In genomic region chr20:5127204-5127858, GRCh38 we compare ENCODE assay signal across 1 cellular context.
TF ChIP-seq lines count a peak whose summit lies in the region.

No MANE protein-coding gene starts in this region.

TF ChIP-seq in HepG2, 621 proteins besides CTCF, POLR2A, EP300 and RAD21 (continued from another document and continues in another):
- TF ChIP-seq RNF2 (conservative IDR thresholded peaks at IDR 0.05; ENCODE audit: low read depth) (no peak; the same call in 1 of the 2 replicates), LBX2 (CRISPR knock-in tag; IDR thresholded peaks at IDR 0.05; ENCODE audit: borderline replicate concordance) (peak; percentile 7; the same call in 1 of the 2 replicates), ELF1 (CRISPR knock-in tag; IDR thresholded peaks at IDR 0.05) (no peak), HOXA7 (CRISPR knock-in tag; IDR thresholded peaks at IDR 0.05) (no peak), ATAD3A (CRISPR knock-in tag; IDR thresholded peaks at IDR 0.05) (no peak), ZNF878 (CRISPR knock-in tag; IDR thresholded peaks at IDR 0.05) (no peak), PITX1 (CRISPR knock-in tag; IDR thresholded peaks at IDR 0.05) (no peak), RARG (CRISPR knock-in tag; IDR thresholded peaks at IDR 0.05; ENCODE audit: low read depth) (no peak), GATA4 (IDR thresholded peaks at IDR 0.05; ENCODE audit: borderline replicate concordance, low read depth) (no peak), ZNF251 (CRISPR knock-in tag; IDR thresholded peaks at IDR 0.05) (no peak), HOXA5 (CRISPR knock-in tag; IDR thresholded peaks at IDR 0.05) (no peak), SP5 (CRISPR knock-in tag; IDR thresholded peaks at IDR 0.05; ENCODE audit: borderline replicate concordance, low read depth) (no peak), FOSL2 (CRISPR knock-in tag; IDR thresholded peaks at IDR 0.05) (no peak), TBX3 (IDR thresholded peaks at IDR 0.05; ENCODE audit: borderline replicate concordance) (no peak), PRPF4 (IDR thresholded peaks at IDR 0.05; ENCODE audit: low read depth, low read length, poor library complexity, severe bottlenecking) (no peak), ZNF546 (CRISPR knock-in tag; conservative IDR thresholded peaks at IDR 0.05) (peak; percentile 93), ARNT2 (CRISPR knock-in tag; IDR thresholded peaks at IDR 0.05; ENCODE audit: low read depth) (no peak), ZNF577 (CRISPR knock-in tag; IDR thresholded peaks at IDR 0.05; ENCODE audit: borderline replicate concordance, low read depth) (no peak; the same call in 1 of the 2 replicates), ETV6 (CRISPR knock-in tag; conservative IDR thresholded peaks at IDR 0.05) (no peak), MIER3 (CRISPR knock-in tag; IDR thresholded peaks at IDR 0.05; ENCODE audit: borderline replicate concordance) (no peak), JDP2 (CRISPR knock-in tag; IDR thresholded peaks at IDR 0.05; ENCODE audit: borderline replicate concordance) (no peak), BHLHE40 (IDR thresholded peaks at IDR 0.05; ENCODE audit: low read length) (peak; percentile 3; the same call in 1 of the 2 replicates), ZFP91 (CRISPR knock-in tag; IDR thresholded peaks at IDR 0.05; ENCODE audit: borderline replicate concordance) (peak; percentile 55; the same call in 1 of the 2 replicates), ZNF724P (CRISPR knock-in tag; IDR thresholded peaks at IDR 0.05; ENCODE audit: borderline replicate concordance) (no peak), ZGPAT (CRISPR knock-in tag; IDR thresholded peaks at IDR 0.05) (no peak), RERE (CRISPR knock-in tag; IDR thresholded peaks at IDR 0.05; ENCODE audit: low read depth) (no peak), ZNF230 (CRISPR knock-in tag; IDR thresholded peaks at IDR 0.05) (no peak), RCOR2 (CRISPR knock-in tag; IDR thresholded peaks at IDR 0.05) (no peak), ZMAT5 (CRISPR knock-in tag; IDR thresholded peaks at IDR 0.05; ENCODE audit: borderline replicate concordance, low read depth) (no peak), ZKSCAN8 (CRISPR knock-in tag; IDR thresholded peaks at IDR 0.05; ENCODE audit: borderline replicate concordance) (no peak), YEATS4 (CRISPR knock-in tag; IDR thresholded peaks at IDR 0.05; ENCODE audit: borderline replicate concordance) (peak; percentile 40; the same call in 1 of the 2 replicates), CBX1 (IDR thresholded peaks at IDR 0.05; ENCODE audit: low read depth) (peak; percentile 5), KDM2A (CRISPR knock-in tag; IDR thresholded peaks at IDR 0.05; ENCODE audit: borderline replicate concordance, low read depth) (no peak), ZNF18 (CRISPR knock-in tag; IDR thresholded peaks at IDR 0.05; ENCODE audit: insufficient replicate concordance) (no peak), PHF8 (CRISPR knock-in tag; IDR thresholded peaks at IDR 0.05) (no peak; the same call in none of the 2 replicates), ZNF558 (CRISPR knock-in tag; IDR thresholded peaks at IDR 0.05; ENCODE audit: borderline replicate concordance) (peak; percentile 19; the same call in 1 of the 2 replicates), ZNF792 (CRISPR knock-in tag; IDR thresholded peaks at IDR 0.05) (no peak), ZNF12 (CRISPR knock-in tag; IDR thresholded peaks at IDR 0.05) (no peak), PPARG (CRISPR knock-in tag; conservative IDR thresholded peaks at IDR 0.05) (no peak), NFKBIZ (CRISPR knock-in tag; IDR thresholded peaks at IDR 0.05) (no peak), MTA3 (CRISPR knock-in tag; IDR thresholded peaks at IDR 0.05) (no peak), TBX2 (CRISPR knock-in tag; IDR thresholded peaks at IDR 0.05; ENCODE audit: borderline replicate concordance) (no peak), DPF2 (CRISPR knock-in tag; IDR thresholded peaks at IDR 0.05; ENCODE audit: borderline replicate concordance, low read depth) (0 out of 2 replicates have a peak, but pooled peaks have one; percentile 17), MATR3 (CRISPR knock-in tag; IDR thresholded peaks at IDR 0.05) (no peak), ISL2 (CRISPR knock-in tag; IDR thresholded peaks at IDR 0.05) (no peak), ATF4 (CRISPR knock-in tag; IDR thresholded peaks at IDR 0.05) (no peak), E2F1 (CRISPR knock-in tag; IDR thresholded peaks at IDR 0.05) (0 out of 2 replicates have a peak, but pooled peaks have one; percentile 9), ZZZ3 (CRISPR knock-in tag; IDR thresholded peaks at IDR 0.05; ENCODE audit: borderline replicate concordance) (no peak; the same call in 1 of the 2 replicates), EEA1 (CRISPR knock-in tag; IDR thresholded peaks at IDR 0.05; ENCODE audit: borderline replicate concordance) (no peak; the same call in none of the 2 replicates), ZC3H4 (CRISPR knock-in tag; IDR thresholded peaks at IDR 0.05; ENCODE audit: borderline replicate concordance) (no peak), ZNF234 (CRISPR knock-in tag; conservative IDR thresholded peaks at IDR 0.05) (no peak), ZIK1 (CRISPR knock-in tag; IDR thresholded peaks at IDR 0.05; ENCODE audit: borderline replicate concordance, low read depth) (peak; percentile 86; the same call in 1 of the 2 replicates), MED1 (CRISPR knock-in tag; IDR thresholded peaks at IDR 0.05) (no peak), RFX1 (IDR thresholded peaks at IDR 0.05) (no peak), ZBTB37 (CRISPR knock-in tag; IDR thresholded peaks at IDR 0.05) (no peak), ZNF670 (CRISPR knock-in tag; IDR thresholded peaks at IDR 0.05; ENCODE audit: borderline replicate concordance) (no peak), ZKSCAN5 (CRISPR knock-in tag; IDR thresholded peaks at IDR 0.05) (no peak), ARID2 (CRISPR knock-in tag; IDR thresholded peaks at IDR 0.05; ENCODE audit: borderline replicate concordance) (no peak)
